In the genomic region with DNA sequence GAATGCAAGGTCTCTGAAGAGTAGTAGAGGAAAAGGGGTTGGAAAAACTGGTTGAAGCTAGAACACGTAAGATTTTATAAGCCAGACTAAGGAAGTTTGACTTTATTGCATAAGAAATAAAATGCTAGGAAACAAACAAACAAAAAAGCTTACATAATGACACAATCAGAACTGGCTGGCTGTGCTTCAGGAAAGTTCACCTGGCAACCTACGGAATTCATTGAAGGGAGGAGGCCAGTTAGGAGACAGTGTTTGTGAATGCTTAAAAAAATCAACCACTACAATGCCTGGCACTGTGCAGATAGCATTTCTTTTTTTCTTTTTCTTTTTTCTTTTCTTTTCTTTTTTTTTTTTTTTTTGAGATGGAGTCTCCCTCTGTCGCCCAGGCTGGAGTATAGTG, we compare ENCODE assay signal across 34 cellular contexts. TPM values are rescaled to one million over a fixed set of nuclear protein-coding genes. Genes with fewer than 3 reads are reported as not detected.
DNase-seq lines count a peak whose midpoint lies in the region; ATAC-seq, FAIRE-seq and TF ChIP-seq lines count a peak whose summit lies in the region.
"Had no signal": no experiment of that assay in that cellular context is flagged by ENCODE, and none has a peak within 500 bp of the region (broad histone marks: within the 10 kb centered on the region; RNA-seq: fewer than 3 reads in every experiment).

No MANE protein-coding gene starts in this region.

- no peaks in the 10 kb centered on the region for H3K27me3 Mint-ChIP-seq in activated CD8-positive, alpha-beta T cell treated with anti-CD3 and anti-CD28 coated beads, Interleukin-2, amount 10 ng/mL, durations not matched to agents 7 days and 5 days (ENCODE audit: low read depth)
- H3K27me3 Mint-ChIP-seq: central memory CD8-positive, alpha-beta T cell; dendritic cell treated with granulocyte-macrophage colony-stimulating factor and Interleukin-4, amounts not matched to agents 40 ng/mL and 50 ng/mL, for 4 days; natural killer cell treated with Interleukin-12 subunit alpha and Interleukin-12 subunit beta and Interleukin-15 and Interleukin-18, amount 100 ng/mL, for 72 hours had no signal

- FAIRE-seq in HepG2 (lab: Jason Lieb, UNC) = no peak
- FAIRE-seq: A549, keratinocyte had no signal

- no peak overlapping the region for H2AFZ ChIP-seq in HepG2 (ENCODE audit: low read length)
- H2AFZ ChIP-seq: PC-9 had no signal

- no peak overlapping the region for H3K4me2 ChIP-seq in HepG2 (ENCODE audit: low read depth, low read length)
- H3K4me2 ChIP-seq: SK-N-SH had no signal

- TF ChIP-seq EP300 in HepG2 (IDR thresholded peaks at IDR 0.05; ENCODE audit: low read depth in 2 of 2, low read length in 2 of 2) (no peak), HepG2 (CRISPR knock-in tag; IDR thresholded peaks at IDR 0.05; ENCODE audit: borderline replicate concordance) (no peak)

- POLR2A ChIA-PET in HepG2 (lab: Yijun Ruan, JAX) = no interaction called here
- POLR2A ChIA-PET in activated CD8-positive, alpha-beta T cell treated with anti-CD3 and anti-CD28 coated beads, Interleukin-2, amount 10 ng/mL, durations not matched to agents 7 days and 5 days (lab: Charles Lee) = no interaction called here

- DNase-seq in HepG2 (ENCODE audit: low spot score) = no peak
- no peak for DNase-seq in activated CD8-positive, alpha-beta T cell treated with anti-CD3 and anti-CD28 coated beads, Interleukin-2, amount 10 ng/mL, durations not matched to agents 7 days and 5 days
- no peak for DNase-seq in activated CD4-positive, alpha-beta T cell treated with anti-CD3 and anti-CD28 coated beads, Interleukin-2, amount 50 U/mL, for 1 hour
- no peak for DNase-seq in activated effector memory CD4-positive, alpha-beta T cell treated with anti-CD3 and anti-CD28 coated beads, Interleukin-2, amount 50 U/mL, for 16 hours
- DNase-seq: activated CD4-positive, CD25-positive, alpha-beta regulatory T cell treated with anti-CD3 and anti-CD28 coated beads, Interleukin-2, amount 50 U/mL, for 72 hours; activated effector memory CD4-positive, alpha-beta T cell treated with Interleukin-2 at 50 U/mL for 16 hours; AML-193; Caco-2; esophagus squamous epithelium; foreskin keratinocyte; H9; head of caudate nucleus; KG1; midbrain; NCI-H1417; NCI-H2029; NCI-H524; SK-N-SH; stimulated activated naive CD4-positive, alpha-beta T cell had no signal

- H3K27ac Mint-ChIP-seq in activated CD8-positive, alpha-beta T cell treated with anti-CD3 and anti-CD28 coated beads, Interleukin-2, amount 10 ng/mL, durations not matched to agents 7 days and 5 days = peak overlapping the region; percentile 16
- H3K27ac Mint-ChIP-seq: H9 had no signal

- 38% methylated on average over 3 of the region's 3 CpGs for WGBS in liver
- 95% methylated on average over 3 of the region's 3 CpGs for WGBS in HepG2 (ENCODE audit: low lambda C conversion rate)

- H3K9me3 Mint-ChIP-seq in activated CD8-positive, alpha-beta T cell treated with anti-CD3 and anti-CD28 coated beads, Interleukin-2, amount 10 ng/mL, durations not matched to agents 7 days and 5 days (ENCODE audit: insufficient read depth) = no peaks in the 10 kb centered on the region
- H3K9me3 Mint-ChIP-seq: central memory CD8-positive, alpha-beta T cell; dendritic cell treated with granulocyte-macrophage colony-stimulating factor and Interleukin-4, amounts not matched to agents 40 ng/mL and 50 ng/mL, for 4 days; H9; natural killer cell treated with Interleukin-12 subunit alpha and Interleukin-12 subunit beta and Interleukin-15 and Interleukin-18, amount 100 ng/mL, for 72 hours; T-helper 1 cell treated with Interleukin-12 subunit alpha and Interleukin-12 subunit beta and Interleukin-4 antibody, amounts not matched to agents 30 μg/mL and 1 μg/mL, for 36 hours had no signal

- no peak for TF ChIP-seq POLR2A in HepG2 (IDR thresholded peaks at IDR 0.05; ENCODE audit: insufficient read depth in 1 of 2, low read depth in 2 of 2, low read length in 2 of 2)

- H3K36me3 ChIP-seq in liver (ENCODE audit: control insufficient read depth in 4 of 4, insufficient read depth in 3 of 4, low read depth in 1 of 4, low read length in 3 of 4) = no peaks in the 10 kb centered on the region
- no peaks in the 10 kb centered on the region for H3K36me3 ChIP-seq in HepG2 (replicated peaks in 1 of 2; ENCODE audit: control insufficient read depth in 1 of 2, insufficient read depth in 2 of 2, low read length in 2 of 2)
- H3K36me3 ChIP-seq in mucosa of rectum (ENCODE audit: control insufficient read depth in 2 of 2, insufficient read depth in 2 of 2, low read length in 2 of 2) = no peaks in the 10 kb centered on the region
- H3K36me3 ChIP-seq: esophagus squamous epithelium, suprapubic skin had no signal

- TF ChIP-seq RAD21 in liver (IDR thresholded peaks at IDR 0.05) (peak in 1 of 2 donors; percentile 31), HepG2 (CRISPR knock-in tag; IDR thresholded peaks at IDR 0.05) (no peak)

- H3K36me3 Mint-ChIP-seq in activated CD8-positive, alpha-beta T cell treated with anti-CD3 and anti-CD28 coated beads, Interleukin-2, amount 10 ng/mL, durations not matched to agents 7 days and 5 days (ENCODE audit: low read depth) = peaks cover 15% of the 10 kb centered on the region

- H3K4me3 ChIP-seq in liver (ENCODE audit: low read depth in 1 of 3, low read length in 3 of 3) (no peak overlapping the region), HepG2 (replicated peaks in 1 of 3; ENCODE audit: insufficient read depth in 1 of 3, low read depth in 2 of 3, low read length in 3 of 3) (no peak overlapping the region), mucosa of rectum (ENCODE audit: low read length in 2 of 2) (no peak overlapping the region)
- H3K4me3 ChIP-seq: A549, esophagus squamous epithelium, skin epidermis, suprapubic skin had no signal

- no TSS peak for BruUV-seq in HepG2 (replicated peaks; lab: Mats Ljungman, UMichigan)

- TF ChIP-seq CTCF in liver (IDR thresholded peaks at IDR 0.05; ENCODE audit: low read depth, low read length, missing input control) (no peak), HepG2 (CRISPR knock-in tag; IDR thresholded peaks at IDR 0.05) (no peak)

- H3K4me3 Mint-ChIP-seq in activated CD8-positive, alpha-beta T cell treated with anti-CD3 and anti-CD28 coated beads, Interleukin-2, amount 10 ng/mL, durations not matched to agents 7 days and 5 days = no peak overlapping the region
- H3K4me3 Mint-ChIP-seq: dendritic cell treated with granulocyte-macrophage colony-stimulating factor and Interleukin-4, amounts not matched to agents 40 ng/mL and 50 ng/mL, for 4 days had no signal

- CTCF ChIA-PET in HepG2 (lab: Yijun Ruan, JAX; ENCODE audit: low intra/inter-chr PET ratio, low total read pairs) = no interaction called here
- CTCF ChIA-PET in activated CD8-positive, alpha-beta T cell treated with anti-CD3 and anti-CD28 coated beads, Interleukin-2, amount 10 ng/mL, durations not matched to agents 7 days and 5 days (lab: Charles Lee) = interaction anchor here (0.8 to 1.2 kb wide), 2 partner anchors 40 to 122 kb away, joined by 4 to 6 read pairs; no protein-coding TSS in a partner anchor

- H3K79me2 ChIP-seq in HepG2 (ENCODE audit: insufficient read depth, low read length) = peaks cover 26% of the 10 kb centered on the region

- H3K27me3 ChIP-seq in liver (ENCODE audit: control insufficient read depth in 4 of 4, insufficient read depth in 4 of 4, low read length in 3 of 4) (no peaks in the 10 kb centered on the region), HepG2 (ENCODE audit: control insufficient read depth in 1 of 2, insufficient read depth in 2 of 2, low read length in 2 of 2) (no peaks in the 10 kb centered on the region; a peak in 1 of 5 replicates), mucosa of rectum (ENCODE audit: control insufficient read depth in 2 of 2, insufficient read depth in 2 of 2, low read length in 2 of 2) (no peaks in the 10 kb centered on the region)
- H3K27me3 ChIP-seq: esophagus squamous epithelium, foreskin keratinocyte, suprapubic skin had no signal

- in situ Hi-C loops in HepG2 (cut with HindIII; ENCODE audit: extremely low pct_ligation_motif_present, low pct_unique_long_range_greater_than_20kb) = no loop called here

- no peaks in the 10 kb centered on the region for H3K9me3 ChIP-seq in liver (ENCODE audit: control insufficient read depth in 4 of 4, low read length in 3 of 4)
- no peaks in the 10 kb centered on the region for H3K9me3 ChIP-seq in HepG2 (ENCODE audit: low read length)
- H3K9me3 ChIP-seq in mucosa of rectum (ENCODE audit: control insufficient read depth in 2 of 2, low read length in 2 of 2) = no peaks in the 10 kb centered on the region
- H3K9me3 ChIP-seq: A549, Caco-2, esophagus squamous epithelium, SK-N-SH, suprapubic skin had no signal

- H3K27ac ChIP-seq in liver (ENCODE audit: low read depth in 1 of 2, low read length in 2 of 2) = peak overlapping the region; percentile 91 to 93
- no peak overlapping the region for H3K27ac ChIP-seq in HepG2 (ENCODE audit: extremely low read length, insufficient read depth, low read length)
- peak overlapping the region; percentile 92 to 97 for H3K27ac ChIP-seq in mucosa of rectum (ENCODE audit: low read depth in 2 of 2, low read length in 2 of 2)
- H3K27ac ChIP-seq: A549, foreskin keratinocyte, HL-60, PC-9, suprapubic skin had no signal

- H4K20me1 ChIP-seq in HepG2 (ENCODE audit: insufficient read depth, low read length) = no peaks in the 10 kb centered on the region

- intact Hi-C loops in HepG2 (cut with micrococcal nuclease; ENCODE audit: unreplicated experiment) = no loop called here

- no peak for ATAC-seq in HepG2
- ATAC-seq in activated CD8-positive, alpha-beta T cell treated with anti-CD3 and anti-CD28 coated beads, Interleukin-2, amount 10 ng/mL, durations not matched to agents 7 days and 5 days = no peak
- no peak for ATAC-seq in HG03432 (IDR thresholded peaks at IDR 0.05; ENCODE audit: unreplicated experiment)
- ATAC-seq in HG03139 (IDR thresholded peaks at IDR 0.05; ENCODE audit: unreplicated experiment) = no peak
- ATAC-seq: A549; foreskin keratinocyte; natural killer cell treated with Interleukin-12 subunit alpha and Interleukin-12 subunit beta and Interleukin-15 and Interleukin-18, amount 100 ng/mL, for 72 hours; Right ventricle myocardium inferior had no signal

- peak overlapping the region in 1 of 2 donors; percentile 52 for H3K9ac ChIP-seq in liver (ENCODE audit: low read depth in 1 of 2, low read length in 2 of 2)
- no peak overlapping the region for H3K9ac ChIP-seq in HepG2 (ENCODE audit: insufficient read depth, low read depth, low read length)
- H3K9ac ChIP-seq in mucosa of rectum (ENCODE audit: low read depth in 1 of 2, low read length in 2 of 2) = peak overlapping the region in 1 of 2 donors; percentile 33
- H3K9ac ChIP-seq: SK-N-SH had no signal

- H3K4me1 ChIP-seq in liver (ENCODE audit: control insufficient read depth in 4 of 4, insufficient read depth in 4 of 4, low read length in 3 of 4) (peaks cover 15 to 48% (median 32%) of the 10 kb centered on the region in 4 donors), HepG2 (ENCODE audit: insufficient read depth, low read length) (peaks cover 37% of the 10 kb centered on the region), mucosa of rectum (ENCODE audit: control insufficient read depth in 2 of 2, insufficient read depth in 2 of 2, low read length in 2 of 2) (peaks cover 12 to 29% of the 10 kb centered on the region in 2 donors)

- peaks cover 72% of the 10 kb centered on the region for H3K4me1 Mint-ChIP-seq in activated CD8-positive, alpha-beta T cell treated with anti-CD3 and anti-CD28 coated beads, Interleukin-2, amount 10 ng/mL, durations not matched to agents 7 days and 5 days (ENCODE audit: low read depth)

RNA-seq across cellular contexts. Expression of a gene that starts 1.9 kb away (rescaled TPM):
- total RNA-seq in liver (10 to 100 TPM; 19.8 to 26.6 TPM), HepG2 (2016; rRNA removed; fragmentation: Illumina TruSeq; extraction: Trizol) (26.4 and 40.9 TPM in 2 replicates)
- polyA plus RNA-seq in liver (10 to 100 TPM in 1 of 2 donors, 1 to 10 TPM in 1; 5.7 to 13.8 TPM), HepG2 (2011; rRNA removed) (20.5 and 24.8 TPM in 2 replicates)
- 6.4 and 8.6 TPM in 2 replicates for total RNA-seq in HepG2 (2016; cell fraction: cytosol; rRNA removed; fragmentation: Illumina TruSeq; extraction: Trizol; ENCODE audit: low read depth)
- 23.8 and 38.6 TPM in 2 replicates for total RNA-seq in HepG2 (2016; cell fraction: insoluble cytoplasmic fraction; rRNA removed; fragmentation: Illumina TruSeq; extraction: Trizol)
- 19.6 and 21.3 TPM in 2 replicates for total RNA-seq in HepG2 (2016; cell fraction: membrane; rRNA removed; fragmentation: Illumina TruSeq; extraction: Trizol)
- 41.9 and 47.8 TPM in 2 replicates for total RNA-seq in HepG2 (2016; cell fraction: nucleus; rRNA removed; fragmentation: Illumina TruSeq; extraction: Trizol)
- 11.0 and 15.0 TPM in 2 replicates for polyA plus RNA-seq in HepG2 (2011; cell fraction: cytosol; rRNA removed)
- 20.0 and 21.2 TPM in 2 replicates for polyA plus RNA-seq in HepG2 (2011; cell fraction: nucleus; rRNA removed)
- polyA plus RNA-seq in HepG2 (2012) = 20.7 and 23.9 TPM in 2 replicates
- 9.1 and 9.3 TPM in 2 replicates for polyA plus RNA-seq in HepG2 (2016; cell fraction: cytosol; fragmentation: Illumina TruSeq; extraction: Trizol; ENCODE audit: low read depth)
- 35.5 and 42.1 TPM in 2 replicates for polyA plus RNA-seq in HepG2 (2016; cell fraction: insoluble cytoplasmic fraction; fragmentation: Illumina TruSeq; extraction: Trizol; ENCODE audit: low read depth)
- 13.2 and 14.7 TPM in 2 replicates for polyA plus RNA-seq in HepG2 (2016; cell fraction: membrane; fragmentation: Illumina TruSeq; extraction: Trizol; ENCODE audit: low read depth)
- polyA plus RNA-seq in HepG2 (2016; cell fraction: nucleus; fragmentation: Illumina TruSeq; extraction: Trizol; ENCODE audit: insufficient read depth, low read depth) = 34.0 and 49.3 TPM in 2 replicates
- 28.7 and 67.9 TPM in 2 replicates for polyA minus RNA-seq in HepG2 (2011; rRNA and poly(A)+ RNA removed; ENCODE audit: low replicate concordance)
- polyA minus RNA-seq in HepG2 (2011; cell fraction: cytosol; rRNA and poly(A)+ RNA removed) = 12.0 and 16.0 TPM in 2 replicates
- 113 and 126 TPM in 2 replicates for polyA minus RNA-seq in HepG2 (2011; cell fraction: nucleus; rRNA and poly(A)+ RNA removed)
- total RNA-seq in activated CD8-positive, alpha-beta T cell treated with anti-CD3 and anti-CD28 coated beads, Interleukin-2, amount 10 ng/mL, durations not matched to agents 7 days and 5 days = 10 to 100 TPM; 71.4 to 76.3 TPM
